In genomic region chr12:68918960-68919359, GRCh38 we compare ENCODE assay signal across 17 cellular contexts. TPM values are rescaled to one million over a fixed set of nuclear protein-coding genes. Genes with fewer than 3 reads are reported as not detected.
DNase-seq lines count a peak whose midpoint lies in the region; ATAC-seq and TF ChIP-seq lines count a peak whose summit lies in the region.
"Had no signal": no experiment of that assay in that cellular context is flagged by ENCODE, and none has a peak within 500 bp of the region (broad histone marks: within the 10 kb centered on the region; RNA-seq: fewer than 3 reads in every experiment).

No MANE protein-coding gene starts in this region.

- H3K9me3 ChIP-seq in suprapubic skin = no peaks in the 10 kb centered on the region
- H3K9me3 ChIP-seq: A549 had no signal

- 86% methylated on average over 1 of the region's 1 CpG for WGBS in suprapubic skin

- peak overlapping the region; percentile 8 for H3K27ac ChIP-seq in suprapubic skin
- H3K27ac ChIP-seq: A549, HL-60 had no signal

- TF ChIP-seq CTCF in suprapubic skin (IDR thresholded peaks at IDR 0.05) (no peak), natural killer cell (IDR thresholded peaks at IDR 0.05) (no peak)

- H3K4me3 ChIP-seq in suprapubic skin = no peak overlapping the region
- H3K4me3 ChIP-seq: A549, GM23338 had no signal

- no peak for TF ChIP-seq POLR2A in suprapubic skin (IDR thresholded peaks at IDR 0.05)

- H3K4me1 Mint-ChIP-seq in activated CD4-positive, alpha-beta memory T cell treated with anti-CD3 and anti-CD28 coated beads for 36 hours (ENCODE audit: low read depth) = peaks cover 12% of the 10 kb centered on the region
- peaks cover 18% of the 10 kb centered on the region for H3K4me1 Mint-ChIP-seq in activated CD4-positive, alpha-beta memory T cell treated with anti-CD3 and anti-CD28 coated beads, Interleukin-2, amount 10 ng/mL, durations not matched to agents 7 days and 5 days
- peaks cover 15% of the 10 kb centered on the region for H3K4me1 Mint-ChIP-seq in activated naive CD8-positive, alpha-beta T cell treated with anti-CD3 and anti-CD28 coated beads, Interleukin-2, amount 50 U/mL, for 24 hours
- H3K4me1 Mint-ChIP-seq in activated naive CD8-positive, alpha-beta T cell treated with anti-CD3 and anti-CD28 coated beads for 36 hours = peaks cover 16% of the 10 kb centered on the region
- peaks cover 12% of the 10 kb centered on the region for H3K4me1 Mint-ChIP-seq in activated T-helper 17 cell treated with anti-CD3 and anti-CD28 coated beads, Interleukin-2, amount 50 U/mL, for 72 hours
- no peaks in the 10 kb centered on the region for H3K4me1 Mint-ChIP-seq in natural killer cell
- H3K4me1 Mint-ChIP-seq: GM23338 had no signal

- H3K36me3 Mint-ChIP-seq in activated CD4-positive, alpha-beta memory T cell treated with anti-CD3 and anti-CD28 coated beads for 36 hours = no peaks in the 10 kb centered on the region
- H3K36me3 Mint-ChIP-seq in activated CD4-positive, alpha-beta memory T cell treated with anti-CD3 and anti-CD28 coated beads, Interleukin-2, amount 10 ng/mL, durations not matched to agents 7 days and 5 days (ENCODE audit: low read depth) = no peaks in the 10 kb centered on the region
- no peaks in the 10 kb centered on the region for H3K36me3 Mint-ChIP-seq in activated naive CD8-positive, alpha-beta T cell treated with anti-CD3 and anti-CD28 coated beads, Interleukin-2, amount 50 U/mL, for 24 hours (ENCODE audit: low read depth)
- H3K36me3 Mint-ChIP-seq in activated naive CD8-positive, alpha-beta T cell treated with anti-CD3 and anti-CD28 coated beads for 36 hours = peaks cover 3% of the 10 kb centered on the region
- no peaks in the 10 kb centered on the region for H3K36me3 Mint-ChIP-seq in activated T-helper 17 cell treated with anti-CD3 and anti-CD28 coated beads, Interleukin-2, amount 50 U/mL, for 72 hours (ENCODE audit: low read depth)
- H3K36me3 Mint-ChIP-seq in natural killer cell = no peaks in the 10 kb centered on the region
- H3K36me3 Mint-ChIP-seq: CD8-positive, alpha-beta T cell had no signal

- H3K36me3 ChIP-seq in suprapubic skin = no peaks in the 10 kb centered on the region

- peak; percentile 79 for ATAC-seq in activated naive CD8-positive, alpha-beta T cell treated with anti-CD3 and anti-CD28 coated beads, Interleukin-2, amount 50 U/mL, for 24 hours
- peak; percentile 51 for ATAC-seq in activated T-helper 17 cell treated with anti-CD3 and anti-CD28 coated beads, Interleukin-2, amount 50 U/mL, for 72 hours (replicated peaks)
- ATAC-seq in natural killer cell = no peak
- ATAC-seq: A549; CD8-positive, alpha-beta T cell; GM23338 had no signal

- H3K27me3 ChIP-seq in suprapubic skin = no peaks in the 10 kb centered on the region

- no peak overlapping the region for H3K27ac Mint-ChIP-seq in activated CD4-positive, alpha-beta memory T cell treated with anti-CD3 and anti-CD28 coated beads for 36 hours
- H3K27ac Mint-ChIP-seq in activated CD4-positive, alpha-beta memory T cell treated with anti-CD3 and anti-CD28 coated beads, Interleukin-2, amount 10 ng/mL, durations not matched to agents 7 days and 5 days = no peak overlapping the region
- H3K27ac Mint-ChIP-seq in activated naive CD8-positive, alpha-beta T cell treated with anti-CD3 and anti-CD28 coated beads, Interleukin-2, amount 50 U/mL, for 24 hours = no peak overlapping the region
- H3K27ac Mint-ChIP-seq in activated naive CD8-positive, alpha-beta T cell treated with anti-CD3 and anti-CD28 coated beads for 36 hours = no peak overlapping the region
- H3K27ac Mint-ChIP-seq in activated T-helper 17 cell treated with anti-CD3 and anti-CD28 coated beads, Interleukin-2, amount 50 U/mL, for 72 hours = no peak overlapping the region
- no peak overlapping the region for H3K27ac Mint-ChIP-seq in natural killer cell
- H3K27ac Mint-ChIP-seq: CD14-positive monocyte; CD8-positive, alpha-beta T cell; GM23338 had no signal

- POLR2A ChIA-PET in activated CD4-positive, alpha-beta memory T cell treated with anti-CD3 and anti-CD28 coated beads for 36 hours (lab: Charles Lee) = interaction anchor here (1.1 kb wide), 1 partner anchor 14 kb away, joined by 3 read pairs; the partner anchor contains the start of gene CPM
- POLR2A ChIA-PET in activated CD4-positive, alpha-beta memory T cell treated with anti-CD3 and anti-CD28 coated beads, Interleukin-2, amount 10 ng/mL, durations not matched to agents 7 days and 5 days (lab: Charles Lee) = no interaction called here

- no peak overlapping the region for H3K4me3 Mint-ChIP-seq in activated CD4-positive, alpha-beta memory T cell treated with anti-CD3 and anti-CD28 coated beads for 36 hours
- no peak overlapping the region for H3K4me3 Mint-ChIP-seq in activated CD4-positive, alpha-beta memory T cell treated with anti-CD3 and anti-CD28 coated beads, Interleukin-2, amount 10 ng/mL, durations not matched to agents 7 days and 5 days
- no peak overlapping the region for H3K4me3 Mint-ChIP-seq in activated naive CD8-positive, alpha-beta T cell treated with anti-CD3 and anti-CD28 coated beads, Interleukin-2, amount 50 U/mL, for 24 hours
- H3K4me3 Mint-ChIP-seq in activated naive CD8-positive, alpha-beta T cell treated with anti-CD3 and anti-CD28 coated beads for 36 hours = no peak overlapping the region
- no peak overlapping the region for H3K4me3 Mint-ChIP-seq in activated T-helper 17 cell treated with anti-CD3 and anti-CD28 coated beads, Interleukin-2, amount 50 U/mL, for 72 hours
- H3K4me3 Mint-ChIP-seq in natural killer cell = no peak overlapping the region
- H3K4me3 Mint-ChIP-seq: CD14-positive monocyte; CD8-positive, alpha-beta T cell; GM23338 had no signal

- intact Hi-C loops in activated CD4-positive, alpha-beta memory T cell treated with anti-CD3 and anti-CD28 coated beads for 36 hours (cut with micrococcal nuclease) = loop anchor here (1.0 to 2.0 kb wide), 3 partner anchors 13 to 44 kb away; no protein-coding TSS in a partner anchor
- intact Hi-C loops in natural killer cell (cut with micrococcal nuclease) = no loop called here

- no peaks in the 10 kb centered on the region for H3K27me3 Mint-ChIP-seq in activated CD4-positive, alpha-beta memory T cell treated with anti-CD3 and anti-CD28 coated beads for 36 hours
- no peaks in the 10 kb centered on the region for H3K27me3 Mint-ChIP-seq in activated CD4-positive, alpha-beta memory T cell treated with anti-CD3 and anti-CD28 coated beads, Interleukin-2, amount 10 ng/mL, durations not matched to agents 7 days and 5 days
- no peaks in the 10 kb centered on the region for H3K27me3 Mint-ChIP-seq in activated naive CD8-positive, alpha-beta T cell treated with anti-CD3 and anti-CD28 coated beads, Interleukin-2, amount 50 U/mL, for 24 hours
- H3K27me3 Mint-ChIP-seq in activated naive CD8-positive, alpha-beta T cell treated with anti-CD3 and anti-CD28 coated beads for 36 hours = no peaks in the 10 kb centered on the region
- no peaks in the 10 kb centered on the region for H3K27me3 Mint-ChIP-seq in activated T-helper 17 cell treated with anti-CD3 and anti-CD28 coated beads, Interleukin-2, amount 50 U/mL, for 72 hours
- H3K27me3 Mint-ChIP-seq in natural killer cell (ENCODE audit: low read depth in 2 of 2) = peaks cover 0 to 8% of the 10 kb centered on the region in 2 donors

- peaks cover 6% of the 10 kb centered on the region for H3K4me1 ChIP-seq in suprapubic skin
- H3K4me1 ChIP-seq: A549 had no signal

- peaks cover 3% of the 10 kb centered on the region for H3K9me3 Mint-ChIP-seq in activated CD4-positive, alpha-beta memory T cell treated with anti-CD3 and anti-CD28 coated beads for 36 hours
- H3K9me3 Mint-ChIP-seq in activated CD4-positive, alpha-beta memory T cell treated with anti-CD3 and anti-CD28 coated beads, Interleukin-2, amount 10 ng/mL, durations not matched to agents 7 days and 5 days = no peaks in the 10 kb centered on the region
- H3K9me3 Mint-ChIP-seq in activated naive CD8-positive, alpha-beta T cell treated with anti-CD3 and anti-CD28 coated beads, Interleukin-2, amount 50 U/mL, for 24 hours = no peaks in the 10 kb centered on the region
- peaks cover 3% of the 10 kb centered on the region for H3K9me3 Mint-ChIP-seq in activated naive CD8-positive, alpha-beta T cell treated with anti-CD3 and anti-CD28 coated beads for 36 hours
- H3K9me3 Mint-ChIP-seq in activated T-helper 17 cell treated with anti-CD3 and anti-CD28 coated beads, Interleukin-2, amount 50 U/mL, for 72 hours = no peaks in the 10 kb centered on the region
- H3K9me3 Mint-ChIP-seq in natural killer cell = no peaks in the 10 kb centered on the region
- H3K9me3 Mint-ChIP-seq: CD8-positive, alpha-beta T cell; GM23338 had no signal

- CTCF ChIA-PET in activated CD4-positive, alpha-beta memory T cell treated with anti-CD3 and anti-CD28 coated beads for 36 hours (lab: Charles Lee) = no interaction called here
- CTCF ChIA-PET in activated CD4-positive, alpha-beta memory T cell treated with anti-CD3 and anti-CD28 coated beads, Interleukin-2, amount 10 ng/mL, durations not matched to agents 7 days and 5 days (lab: Charles Lee) = no interaction called here

- no peak for TF ChIP-seq EP300 in suprapubic skin (IDR thresholded peaks at IDR 0.05)

- DNase-seq in activated CD4-positive, alpha-beta memory T cell treated with anti-CD3 and anti-CD28 coated beads for 36 hours = peak; percentile 27
- no peak for DNase-seq in activated CD4-positive, alpha-beta memory T cell treated with anti-CD3 and anti-CD28 coated beads, Interleukin-2, amount 10 ng/mL, durations not matched to agents 7 days and 5 days
- no peak for DNase-seq in activated naive CD8-positive, alpha-beta T cell treated with anti-CD3 and anti-CD28 coated beads, Interleukin-2, amount 50 U/mL, for 24 hours
- DNase-seq in activated naive CD8-positive, alpha-beta T cell treated with anti-CD3 and anti-CD28 coated beads for 36 hours = no peak
- no peak for DNase-seq in suprapubic skin (ENCODE audit: low spot score in 2 of 2)
- DNase-seq in natural killer cell = no peak
- DNase-seq: CD8-positive, alpha-beta T cell; COR-L47; DMS153; DMS79 treated with DMSO at 0.1 percent for 48 hours; EL; H7 had no signal

RNA-seq across cellular contexts. Expression of gene CPM, which starts 14.0 kb away (rescaled TPM):
- total RNA-seq in activated CD4-positive, alpha-beta memory T cell treated with anti-CD3 and anti-CD28 coated beads for 36 hours = 10 to 100 TPM; 14.7 to 19.8 TPM
- 1 to 10 TPM; 1.1 to 1.4 TPM for total RNA-seq in activated CD4-positive, alpha-beta memory T cell treated with anti-CD3 and anti-CD28 coated beads, Interleukin-2, amount 10 ng/mL, durations not matched to agents 7 days and 5 days
- total RNA-seq in activated naive CD8-positive, alpha-beta T cell treated with anti-CD3 and anti-CD28 coated beads for 36 hours = 1 to 10 TPM; 5.8 to 8.0 TPM
- 1 to 10 TPM; 3.6 to 6.3 TPM for total RNA-seq in activated T-helper 17 cell treated with anti-CD3 and anti-CD28 coated beads, Interleukin-2, amount 50 U/mL, for 72 hours
- total RNA-seq in suprapubic skin (100 to 1,000 TPM in 1 of 4 donors, 10 to 100 TPM in 3; 59.0 to 120 (median 79.7) TPM), natural killer cell (1 to 10 TPM in 1 of 3 donors, under 1 TPM in 2; 0.25 to 1.6 (median 0.68) TPM)

Comparison
In these comparisons a context has a peak if more than half of its experiments do, and no peak if none do; other contexts are left out.
1. ATAC-seq: peak in activated naive CD8-positive, alpha-beta T cell treated with anti-CD3 and anti-CD28 coated beads, Interleukin-2, amount 50 U/mL, for 24 hours (single experiment) and activated T-helper 17 cell treated with anti-CD3 and anti-CD28 coated beads, Interleukin-2, amount 50 U/mL, for 72 hours (single experiment); none in natural killer cell (0 of 3).